Comparison of ENCODE assay signal across 14 cellular contexts in the genomic region with DNA sequence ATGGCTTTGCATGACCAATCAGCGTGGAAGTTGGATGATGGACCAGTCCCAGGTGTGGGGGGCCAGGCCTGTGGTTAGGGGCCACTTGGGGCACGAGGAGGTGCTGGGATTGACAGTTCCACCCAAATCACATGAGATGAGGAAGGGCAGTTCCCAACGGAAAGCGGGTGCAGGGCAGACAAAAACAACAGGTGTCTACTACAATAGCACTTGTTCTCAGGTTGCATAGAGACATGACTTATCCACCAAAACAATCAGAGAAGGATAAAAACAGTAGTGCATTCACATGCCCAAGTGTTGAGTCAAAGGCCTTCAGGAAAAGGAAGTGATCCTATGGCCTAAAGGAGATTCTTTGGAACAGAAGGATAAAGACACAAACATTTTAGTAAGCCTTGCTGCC. TPM values are rescaled to one million over a fixed set of nuclear protein-coding genes. Genes with fewer than 3 reads are reported as not detected.
A peak's percentile ranks its signal among the peaks of the same experiment; 100 is the strongest.
DNase-seq lines count a peak whose midpoint lies in the region; TF ChIP-seq lines count a peak whose summit lies in the region.
"Had no signal": no experiment of that assay in that cellular context is flagged by ENCODE, and none has a peak within 500 bp of the region (broad histone marks: within the 10 kb centered on the region; RNA-seq: fewer than 3 reads in every experiment).

No MANE protein-coding gene starts in this region.

- no peak for TF ChIP-seq POLR2A in ovary (IDR thresholded peaks at IDR 0.05)

- in situ Hi-C loops in astrocyte of the spinal cord (cut with HindIII; ENCODE audit: low sequenced_read_pairs) = no loop called here

- CTCF ChIA-PET in Calu3 (lab: Charles Lee) = interaction anchor here (0.9 kb wide), 1 partner anchor 12 kb away, joined by 3 read pairs; no protein-coding TSS in a partner anchor

- no peaks in the 10 kb centered on the region for H3K27me3 Mint-ChIP-seq in Calu3 (ENCODE audit: unreplicated experiment)
- H3K27me3 Mint-ChIP-seq: activated CD4-positive, alpha-beta memory T cell treated with anti-CD3 and anti-CD28 coated beads for 36 hours; memory B cell had no signal

- intact Hi-C loops in Calu3 (cut with micrococcal nuclease; ENCODE audit: unreplicated experiment) = no loop called here
- intact Hi-C loops in ovary (cut with DNase I) = no loop called here

- TF ChIP-seq EP300 in ovary (IDR thresholded peaks at IDR 0.05) = no peak

- peak overlapping the region; percentile 14 for H3K27ac Mint-ChIP-seq in Calu3 (ENCODE audit: unreplicated experiment)
- H3K27ac Mint-ChIP-seq: activated CD4-positive, alpha-beta memory T cell treated with anti-CD3 and anti-CD28 coated beads for 36 hours; memory B cell had no signal

- H3K4me1 Mint-ChIP-seq in Calu3 (ENCODE audit: low read depth, unreplicated experiment) = peaks cover 11% of the 10 kb centered on the region
- H3K4me1 Mint-ChIP-seq: memory B cell had no signal

- no peaks in the 10 kb centered on the region for H3K4me1 ChIP-seq in ovary (ENCODE audit: insufficient read depth)
- H3K4me1 ChIP-seq: adrenal gland, sigmoid colon had no signal

- peak; percentile 52 for DNase-seq in Calu3
- peak; percentile 38 for DNase-seq in NCI-H1417 treated with DMSO at 0.1 percent for 48 hours (lab: John Stamatoyannopoulos, UW)
- peak; percentile 73 for DNase-seq in astrocyte of the spinal cord (ENCODE audit: low read depth, low spot score)
- DNase-seq in kidney tubule cell (ENCODE audit: low spot score) = peak; percentile 96
- DNase-seq in NCI-H146 (lab: John Stamatoyannopoulos, UW) = no peak
- no peak for DNase-seq in ovary
- no peak for DNase-seq in GM03348 (ENCODE audit: low spot score)
- DNase-seq in NK-92 (lab: John Stamatoyannopoulos, UW; ENCODE audit: unreplicated experiment) = no peak
- DNase-seq: activated CD4-positive, alpha-beta memory T cell treated with anti-CD3 and anti-CD28 coated beads for 36 hours; Caco-2; NCI-H1436; sigmoid colon had no signal

- no peaks in the 10 kb centered on the region for H3K27me3 ChIP-seq in ovary
- H3K27me3 ChIP-seq: adrenal gland, sigmoid colon had no signal

- no peaks in the 10 kb centered on the region for H3K9me3 Mint-ChIP-seq in Calu3 (ENCODE audit: low read depth, unreplicated experiment)
- H3K9me3 Mint-ChIP-seq: activated CD4-positive, alpha-beta memory T cell treated with anti-CD3 and anti-CD28 coated beads for 36 hours; memory B cell had no signal

- no peak overlapping the region for H3K27ac ChIP-seq in ovary
- H3K27ac ChIP-seq: adrenal gland, sigmoid colon had no signal

- no TSS peak for BruUV-seq in Calu3 (replicated peaks; lab: Mats Ljungman, UMichigan)

- no peak overlapping the region for H3K4me3 Mint-ChIP-seq in Calu3 (ENCODE audit: low read depth, unreplicated experiment)
- H3K4me3 Mint-ChIP-seq: activated CD4-positive, alpha-beta memory T cell treated with anti-CD3 and anti-CD28 coated beads for 36 hours; memory B cell had no signal

- H3K36me3 ChIP-seq in ovary = no peaks in the 10 kb centered on the region
- H3K36me3 ChIP-seq: adrenal gland, sigmoid colon had no signal

- H3K36me3 Mint-ChIP-seq in Calu3 (ENCODE audit: insufficient read depth, unreplicated experiment) = peaks cover 10% of the 10 kb centered on the region
- H3K36me3 Mint-ChIP-seq: activated CD4-positive, alpha-beta memory T cell treated with anti-CD3 and anti-CD28 coated beads for 36 hours; memory B cell had no signal

- H3K4me3 ChIP-seq in astrocyte of the spinal cord (ENCODE audit: low read depth, low read length) (no peak overlapping the region), ovary (no peak overlapping the region)
- H3K4me3 ChIP-seq: adrenal gland, sigmoid colon had no signal

- TF ChIP-seq CTCF in Calu3 (IDR thresholded peaks at IDR 0.05; ENCODE audit: unreplicated experiment) = no peak
- no peak for TF ChIP-seq CTCF in astrocyte of the spinal cord (IDR thresholded peaks at IDR 0.05; ENCODE audit: low read depth, low read length)
- TF ChIP-seq CTCF in ovary (IDR thresholded peaks at IDR 0.05) = no peak

- 74 to 88% (median 82%) methylated on average over 4 of the region's 4 CpGs for WGBS in ovary, 3 donors

- no peaks in the 10 kb centered on the region for H3K9me3 ChIP-seq in ovary
- H3K9me3 ChIP-seq: adrenal gland, sigmoid colon had no signal

RNA-seq across cellular contexts. Expression of a gene that starts 14.6 kb away (rescaled TPM):
- total RNA-seq in Calu3 (2022) (41.2 and 42.9 TPM in 2 replicates), ovary (10 to 100 TPM in 6 of 7 donors, 1 to 10 TPM in 1; 8.8 to 33.3 (median 29.6) TPM)
- polyA plus RNA-seq in ovary = 10 to 100 TPM; 30.6 to 59.9 TPM

RNA-seq across cellular contexts. Expression of a gene that starts 32.7 kb away (rescaled TPM):
- 1.2 and 2.1 TPM in 2 replicates for total RNA-seq in Calu3 (2022)
- 10 to 100 TPM in 1 of 7 donors, 1 to 10 TPM in 5, not detected in 1; 1.8 to 14.0 (median 3.1) TPM for total RNA-seq in ovary
- polyA plus RNA-seq in ovary = 1 to 10 TPM; 4.5 to 5.7 TPM

Comparison
In these comparisons a context has a peak if more than half of its experiments do, and no peak if none do; other contexts are left out.
1. DNase-seq: peak in Calu3 (single experiment), NCI-H1417 treated with DMSO at 0.1 percent for 48 hours (single experiment), astrocyte of the spinal cord (single experiment) and kidney tubule cell (single experiment); none in NCI-H146 (single experiment), ovary (0 of 5), GM03348 (single experiment) and NK-92 (single experiment).